1 cellular context compared by ENCODE assay signal in genomic region chr21:39656209-39656608, GRCh38.
TF ChIP-seq lines count a peak whose summit lies in the region.

No MANE protein-coding gene starts in this region.

TF ChIP-seq in GM23338, 12 proteins besides CTCF, POLR2A, EP300 and RAD21 (continued from another document):
- TF ChIP-seq ZNF462 (CRISPR knock-in tag; IDR thresholded peaks at IDR 0.05) (no peak), STAT1 (IDR thresholded peaks at IDR 0.05; ENCODE audit: unreplicated experiment) (no peak), EZH2 (IDR thresholded peaks at IDR 0.05; ENCODE audit: low read depth, unreplicated experiment) (no peak), JUNB (IDR thresholded peaks at IDR 0.05; ENCODE audit: unreplicated experiment) (no peak), POLR2AphosphoS5 (IDR thresholded peaks at IDR 0.05; ENCODE audit: low read depth) (no peak), REST (IDR thresholded peaks at IDR 0.05; ENCODE audit: unreplicated experiment) (no peak), EZH2phosphoT487 (IDR thresholded peaks at IDR 0.05; ENCODE audit: unreplicated experiment) (no peak), NANOG (IDR thresholded peaks at IDR 0.05; ENCODE audit: borderline replicate concordance) (no peak)
